Comparison of ENCODE assay signal across 8 cellular contexts in the genomic region with DNA sequence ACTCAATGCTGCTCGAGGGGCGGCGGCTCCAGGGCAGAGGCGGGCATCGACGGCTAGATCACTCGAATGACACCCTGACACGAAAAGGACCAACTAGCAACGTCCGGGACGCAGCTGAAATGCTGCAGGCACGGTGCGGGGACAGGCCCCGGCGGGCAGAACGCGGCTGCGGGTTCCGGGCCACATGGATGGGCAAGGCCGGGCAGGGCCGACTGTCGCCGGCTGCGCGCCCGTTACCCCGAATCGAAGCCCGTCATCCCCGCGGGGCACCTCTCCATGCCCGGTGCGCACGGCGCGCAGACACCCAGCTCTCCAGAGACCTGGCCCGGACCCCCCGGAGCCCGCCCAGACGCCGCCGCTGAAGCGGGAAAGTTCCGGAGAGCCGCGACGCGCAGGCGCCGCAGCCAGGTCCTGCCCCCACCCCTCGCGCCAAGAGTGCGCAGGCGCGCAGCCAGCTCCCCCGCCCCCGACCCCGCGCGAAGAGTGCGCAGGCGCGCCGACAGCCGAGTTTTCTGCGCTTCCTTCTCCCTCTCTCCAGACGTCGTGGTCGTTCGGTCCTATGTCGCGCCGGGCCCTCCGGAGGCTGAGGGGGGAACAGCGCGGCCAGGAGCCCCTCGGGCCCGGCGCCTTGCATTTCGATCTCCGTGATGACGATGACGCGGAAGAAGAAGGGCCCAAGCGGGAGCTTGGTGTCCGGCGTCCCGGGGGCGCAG. TPM values are rescaled to one million over a fixed set of nuclear protein-coding genes. Genes with fewer than 3 reads are reported as not detected.
DNase-seq lines count a peak whose midpoint lies in the region; ATAC-seq, FAIRE-seq and TF ChIP-seq lines count a peak whose summit lies in the region.

A gene with protein sequence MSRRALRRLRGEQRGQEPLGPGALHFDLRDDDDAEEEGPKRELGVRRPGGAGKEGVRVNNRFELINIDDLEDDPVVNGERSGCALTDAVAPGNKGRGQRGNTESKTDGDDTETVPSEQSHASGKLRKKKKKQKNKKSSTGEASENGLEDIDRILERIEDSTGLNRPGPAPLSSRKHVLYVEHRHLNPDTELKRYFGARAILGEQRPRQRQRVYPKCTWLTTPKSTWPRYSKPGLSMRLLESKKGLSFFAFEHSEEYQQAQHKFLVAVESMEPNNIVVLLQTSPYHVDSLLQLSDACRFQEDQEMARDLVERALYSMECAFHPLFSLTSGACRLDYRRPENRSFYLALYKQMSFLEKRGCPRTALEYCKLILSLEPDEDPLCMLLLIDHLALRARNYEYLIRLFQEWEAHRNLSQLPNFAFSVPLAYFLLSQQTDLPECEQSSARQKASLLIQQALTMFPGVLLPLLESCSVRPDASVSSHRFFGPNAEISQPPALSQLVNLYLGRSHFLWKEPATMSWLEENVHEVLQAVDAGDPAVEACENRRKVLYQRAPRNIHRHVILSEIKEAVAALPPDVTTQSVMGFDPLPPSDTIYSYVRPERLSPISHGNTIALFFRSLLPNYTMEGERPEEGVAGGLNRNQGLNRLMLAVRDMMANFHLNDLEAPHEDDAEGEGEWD (plus strand): TSS at position 484 of the 713 bp plus-strand sequence. CDS start 76 bp downstream, at position 560.

- no peak for TF ChIP-seq CTCF in OCI-LY1 (IDR thresholded peaks at IDR 0.05; ENCODE audit: low read length)
- no peak for TF ChIP-seq CTCF in endothelial cell (IDR thresholded peaks at IDR 0.05; ENCODE audit: unreplicated experiment)
- TF ChIP-seq CTCF in mesothelial cell of epicardium (IDR thresholded peaks at IDR 0.05; ENCODE audit: unreplicated experiment) = no peak

- no peak within 1 kb of the TSS for H2AFZ ChIP-seq in OCI-LY1 (ENCODE audit: low read length)

- H3K9ac ChIP-seq in OCI-LY1 (ENCODE audit: low read length) = peak within 1 kb of the TSS; percentile 82

- peaks cover 2% of the 10 kb centered on the region for H3K4me1 Mint-ChIP-seq in endothelial cell (ENCODE audit: unreplicated experiment)
- peaks cover 15% of the 10 kb centered on the region for H3K4me1 Mint-ChIP-seq in mesothelial cell of epicardium

- H3K4me3 ChIP-seq in OCI-LY1 (ENCODE audit: low read depth, low read length, poor library complexity, severe bottlenecking) = peak within 1 kb of the TSS; percentile 76

- no peaks in the 10 kb centered on the region for H4K20me1 ChIP-seq in OCI-LY1 (ENCODE audit: insufficient read depth, low read length)

- DNase-seq in CMK (ENCODE audit: low read depth) (peak; percentile 67), HTR-8/SVneo (ENCODE audit: insufficient read length, low spot score) (peak; percentile 90), endothelial cell (ENCODE audit: low spot score) (peak; percentile 90), mesothelial cell of epicardium (ENCODE audit: low spot score in 2 of 2, unreplicated experiment in 2 of 2) (peak; percentile 86 to 90)
- DNase-seq in activated CD8-positive, alpha-beta memory T cell treated with anti-CD3 and anti-CD28 coated beads, Interleukin-2, amount 50 U/mL, for 4 hours = peak; percentile 86
- peak; percentile 70 to 74 for DNase-seq in stimulated activated CD8-positive, alpha-beta memory T cell treated with anti-CD3 and anti-CD28 coated beads, Interleukin-15, amount 100 ng/mL, for 4 hours (ENCODE audit: low read depth in 2 of 2)

- peak; percentile 36 for ATAC-seq in GM21360 (IDR thresholded peaks at IDR 0.05; ENCODE audit: unreplicated experiment)

- H3K4me3 Mint-ChIP-seq in endothelial cell (ENCODE audit: unreplicated experiment) (peak within 1 kb of the TSS; percentile 93), mesothelial cell of epicardium (peak within 1 kb of the TSS; percentile 87)

- H3K36me3 ChIP-seq in OCI-LY1 (ENCODE audit: insufficient read depth, low read length) = peaks cover 38% of the 10 kb centered on the region

- peak within 1 kb of the TSS; percentile 87 for H3K27ac ChIP-seq in OCI-LY1 (ENCODE audit: low read depth, low read length, poor library complexity, severe bottlenecking)

- H3K9me3 Mint-ChIP-seq in endothelial cell (ENCODE audit: unreplicated experiment) = no peaks in the 10 kb centered on the region
- no peaks in the 10 kb centered on the region for H3K9me3 Mint-ChIP-seq in mesothelial cell of epicardium

- H3F3A ChIP-seq in OCI-LY1 (ENCODE audit: insufficient read depth, low read length) = no peaks in the 10 kb centered on the region

- peaks cover 12% of the 10 kb centered on the region for H3K36me3 Mint-ChIP-seq in endothelial cell (ENCODE audit: low read depth, unreplicated experiment)
- peaks cover 7% of the 10 kb centered on the region for H3K36me3 Mint-ChIP-seq in mesothelial cell of epicardium

- peaks cover 14% of the 10 kb centered on the region for H3K27me3 Mint-ChIP-seq in endothelial cell (ENCODE audit: unreplicated experiment)
- H3K27me3 Mint-ChIP-seq in mesothelial cell of epicardium (ENCODE audit: low read depth) = no peaks in the 10 kb centered on the region

- H3K4me1 ChIP-seq in OCI-LY1 (ENCODE audit: insufficient read depth, low read length, severe bottlenecking) = peaks cover 17% of the 10 kb centered on the region

- H3K27me3 ChIP-seq in OCI-LY1 (ENCODE audit: insufficient read depth, low read length) = no peaks in the 10 kb centered on the region

- peaks cover 12% of the 10 kb centered on the region for H3K9me3 ChIP-seq in OCI-LY1 (ENCODE audit: low read length)

- FAIRE-seq in HTR-8/SVneo (lab: Jason Lieb, UNC) = no peak

- H3K27ac Mint-ChIP-seq in endothelial cell (ENCODE audit: unreplicated experiment) (peak within 1 kb of the TSS; percentile 88), mesothelial cell of epicardium (peak within 1 kb of the TSS; percentile 99)

- H3K79me2 ChIP-seq in OCI-LY1 (ENCODE audit: insufficient read depth, low read length) = peaks cover 27% of the 10 kb centered on the region

- peak within 1 kb of the TSS; percentile 66 for H3K4me2 ChIP-seq in OCI-LY1 (ENCODE audit: low read length)

- no peaks in the 10 kb centered on the region for H3K9me2 ChIP-seq in OCI-LY1 (ENCODE audit: low read depth, low read length)

RNA-seq across cellular contexts. Expression of the gene that starts here (rescaled TPM):
- total RNA-seq in endothelial cell (ENCODE audit: unreplicated experiment) = 210 TPM
- total RNA-seq in mesothelial cell of epicardium = 304 to 323 TPM (median 313 TPM) in 3 replicates

Comparison
In these comparisons a context has a peak if more than half of its experiments do, and no peak if none do; other contexts are left out.
1. Peak in every context shown above with its lines: DNase-seq, ATAC-seq, H3K4me3 ChIP-seq and H3K27ac ChIP-seq.